Comparison of ENCODE assay signal across 19 cellular contexts in the genomic region with DNA sequence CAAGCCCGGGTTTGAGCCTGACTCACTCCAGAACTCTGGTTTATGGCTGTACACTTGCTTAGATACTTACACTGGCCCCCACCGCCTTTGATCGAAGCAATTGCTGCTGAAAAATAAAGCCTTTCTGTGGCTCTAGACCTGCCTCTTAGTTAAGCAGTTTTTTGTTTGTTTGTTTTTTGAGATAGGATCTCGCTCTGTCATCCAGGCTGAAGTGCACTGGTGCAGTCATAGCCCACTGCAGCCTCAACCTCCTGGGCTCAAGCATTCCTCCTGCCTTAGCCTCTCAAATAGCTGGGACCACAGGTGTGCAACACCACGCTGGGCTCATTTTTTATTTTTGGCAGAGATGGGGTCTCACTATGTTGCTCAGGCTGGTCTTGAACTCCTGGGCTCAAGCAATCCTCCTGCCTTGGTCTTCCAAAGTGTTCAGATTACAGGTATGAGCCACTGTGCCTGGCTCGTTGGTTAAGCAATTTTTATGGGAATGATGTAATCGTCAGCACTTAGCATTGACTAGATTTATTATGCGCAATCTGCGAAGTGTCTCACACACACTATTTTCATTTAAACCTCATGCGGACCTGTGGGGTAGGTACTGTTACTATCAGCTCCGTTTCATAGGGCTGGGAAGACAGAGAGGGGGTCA. TPM values are rescaled to one million over a fixed set of nuclear protein-coding genes. Genes with fewer than 3 reads are reported as not detected.
DNase-seq lines count a peak whose midpoint lies in the region; ATAC-seq, FAIRE-seq and TF ChIP-seq lines count a peak whose summit lies in the region.
"Had no signal": no experiment of that assay in that cellular context is flagged by ENCODE, and none has a peak within 500 bp of the region (broad histone marks: within the 10 kb centered on the region; RNA-seq: fewer than 3 reads in every experiment).

No MANE protein-coding gene starts in this region.

- H4K5ac ChIP-seq in IMR-90 (ENCODE audit: low read depth, low read length) (no peak overlapping the region), H1 (ENCODE audit: insufficient read length, low read depth, low read length) (no peak overlapping the region)

- H3K27ac Mint-ChIP-seq in progenitor cell of endocrine pancreas = peak overlapping the region; percentile 77
- no peak overlapping the region for H3K27ac Mint-ChIP-seq in activated CD8-positive, alpha-beta T cell treated with anti-CD3 and anti-CD28 coated beads, Interleukin-2, amount 10 ng/mL, durations not matched to agents 7 days and 5 days

- H3K23ac ChIP-seq in IMR-90 (ENCODE audit: low read depth, low read length) (no peak overlapping the region), H1 (ENCODE audit: insufficient read length) (no peak overlapping the region)

- no peak for TF ChIP-seq EP300 in H1 (IDR thresholded peaks at IDR 0.05; ENCODE audit: borderline replicate concordance in 1 of 2, low read depth in 2 of 2, low read length in 2 of 2)

- H4K91ac ChIP-seq in IMR-90 (ENCODE audit: insufficient read depth, low read depth, low read length) = no peak overlapping the region
- no peak overlapping the region for H4K91ac ChIP-seq in H1 (replicated peaks; ENCODE audit: insufficient read length, low read length)

- no peak overlapping the region for H3K14ac ChIP-seq in IMR-90 (replicated peaks; ENCODE audit: low read depth, low read length)
- H3K14ac ChIP-seq in H1 (ENCODE audit: insufficient read length) = no peak overlapping the region

- H4K20me1 ChIP-seq in IMR-90 (ENCODE audit: insufficient read depth, low read length) (peaks cover 27% of the 10 kb centered on the region), H1 (replicated peaks in 1 of 2; ENCODE audit: control insufficient read depth in 1 of 2, insufficient read depth in 2 of 2, low read length in 2 of 2) (peaks cover 6 to 8% of the 10 kb centered on the region in 2 experiments)

- H3K4me2 ChIP-seq in IMR-90 (ENCODE audit: low read depth, low read length) = no peak overlapping the region
- no peak overlapping the region for H3K4me2 ChIP-seq in H1 (ENCODE audit: insufficient read depth in 1 of 2, low read depth in 2 of 2, low read length in 2 of 2)

- TF ChIP-seq POLR2A in IMR-90 (IDR thresholded peaks at IDR 0.05; ENCODE audit: low read depth, low read length) (no peak), H1 (IDR thresholded peaks at IDR 0.05; ENCODE audit: control extremely low read depth in 1 of 2, low read depth in 2 of 2, low read length in 2 of 2) (no peak)

- no peaks in the 10 kb centered on the region for H3K9me3 Mint-ChIP-seq in progenitor cell of endocrine pancreas (ENCODE audit: low read depth)
- no peaks in the 10 kb centered on the region for H3K9me3 Mint-ChIP-seq in activated CD8-positive, alpha-beta T cell treated with anti-CD3 and anti-CD28 coated beads, Interleukin-2, amount 10 ng/mL, durations not matched to agents 7 days and 5 days (ENCODE audit: insufficient read depth)
- H3K9me3 Mint-ChIP-seq: CD4-positive, alpha-beta T cell; H9 had no signal

- H3K27me3 ChIP-seq in IMR-90 (ENCODE audit: control insufficient read depth, insufficient read depth, low read length) (no peaks in the 10 kb centered on the region), H1 (replicated peaks in 1 of 4; ENCODE audit: control insufficient read depth in 3 of 4, extremely low read depth in 1 of 4, insufficient read depth in 3 of 4, low read length in 3 of 4) (no peaks in the 10 kb centered on the region; a peak in 1 of 7 replicates)

- TF ChIP-seq RAD21 in IMR-90 (IDR thresholded peaks at IDR 0.05; ENCODE audit: low read length) = no peak
- no peak for TF ChIP-seq RAD21 in H1 (IDR thresholded peaks at IDR 0.05 in 1 of 2, conservative IDR thresholded peaks at IDR 0.05 in 1 of 2; ENCODE audit: low read depth in 2 of 2, low read length in 2 of 2)

- no peak overlapping the region for H2BK12ac ChIP-seq in H1 (ENCODE audit: low read depth, low read length)

- H3K4me3 Mint-ChIP-seq in progenitor cell of endocrine pancreas (ENCODE audit: low read depth) = no peak overlapping the region
- H3K4me3 Mint-ChIP-seq in activated CD8-positive, alpha-beta T cell treated with anti-CD3 and anti-CD28 coated beads, Interleukin-2, amount 10 ng/mL, durations not matched to agents 7 days and 5 days = no peak overlapping the region
- H3K4me3 Mint-ChIP-seq: CD4-positive, alpha-beta T cell; H9 had no signal

- H3K9me3 ChIP-seq in IMR-90 (ENCODE audit: control insufficient read depth, insufficient read depth, low read length) (no peaks in the 10 kb centered on the region), H1 (ENCODE audit: insufficient read depth in 2 of 2, low read depth in 1 of 2, low read length in 1 of 2) (no peaks in the 10 kb centered on the region)

- H2BK15ac ChIP-seq in IMR-90 (ENCODE audit: low read depth, low read length) (no peak overlapping the region), H1 (ENCODE audit: low read length) (no peak overlapping the region)

- no peak overlapping the region for H3K27ac ChIP-seq in IMR-90 (ENCODE audit: insufficient read depth, low read length)
- no peak overlapping the region for H3K27ac ChIP-seq in H1 (ENCODE audit: low read depth, low read length)
- H3K27ac ChIP-seq: SK-N-MC had no signal

- POLR2A ChIA-PET in IMR-90 (lab: Charles Lee; ENCODE audit: unreplicated experiment) = no interaction called here
- POLR2A ChIA-PET in H1 (lab: Charles Lee; ENCODE audit: partially characterized antibody) = interaction anchor here (1.0 to 3.2 kb wide), 2 partner anchors 9 to 12 kb away, joined by 3 to 10 read pairs; no protein-coding TSS in a partner anchor
- POLR2A ChIA-PET in activated CD8-positive, alpha-beta T cell treated with anti-CD3 and anti-CD28 coated beads, Interleukin-2, amount 10 ng/mL, durations not matched to agents 7 days and 5 days (lab: Charles Lee) = no interaction called here

- H2AK9ac ChIP-seq in IMR-90 (replicated peaks; ENCODE audit: low read depth, low read length, poor library complexity) = no peak overlapping the region

- no peak overlapping the region for H3K18ac ChIP-seq in IMR-90 (ENCODE audit: low read depth, low read length)
- no peak overlapping the region for H3K18ac ChIP-seq in H1 (ENCODE audit: extremely low read depth, low read length)

- no peak overlapping the region for H2BK120ac ChIP-seq in IMR-90 (ENCODE audit: low read depth, low read length)
- no peak overlapping the region for H2BK120ac ChIP-seq in H1 (replicated peaks; ENCODE audit: low read depth, low read length)

- H2BK5ac ChIP-seq in IMR-90 (ENCODE audit: low read depth, low read length, poor library complexity, severe bottlenecking) (no peak overlapping the region), H1 (ENCODE audit: low read depth, low read length) (peak overlapping the region; percentile 44; the same call in 1 of the 2 replicates)

- CTCF ChIA-PET in IMR-90 (lab: Yijun Ruan, JAX) = no interaction called here
- CTCF ChIA-PET in H1 (lab: Charles Lee; ENCODE audit: partially characterized antibody) = interaction anchor here (0.6 kb wide), 1 partner anchor 27 kb away, joined by 3 read pairs; no protein-coding TSS in a partner anchor
- CTCF ChIA-PET in activated CD8-positive, alpha-beta T cell treated with anti-CD3 and anti-CD28 coated beads, Interleukin-2, amount 10 ng/mL, durations not matched to agents 7 days and 5 days (lab: Charles Lee) = no interaction called here

- peaks cover 15% of the 10 kb centered on the region; the same call in 1 of the 2 replicates for H3K9me1 ChIP-seq in IMR-90 (ENCODE audit: insufficient read depth, low read length)

- WGBS in IMR-90 (ENCODE audit: extremely low coverage in 2 of 2, insufficient read length in 1 of 2), 2 experiments = 100% methylated on average over 1 of the region's 11 CpGs; no CpG with 5 or more reads in 1 of the 2 experiments
- 90% methylated on average over 11 of the region's 11 CpGs; no CpG with 5 or more reads in 1 of the 2 experiments for WGBS in H1 (ENCODE audit: extremely low coverage in 1 of 2, insufficient coverage in 1 of 2, insufficient read length in 1 of 2, insufficient replicate concordance in 2 of 2, low coverage in 1 of 2, low lambda C conversion rate in 2 of 2, missing lambda C conversion rate in 1 of 2), 2 experiments

- H2BK20ac ChIP-seq in IMR-90 (ENCODE audit: low read depth, low read length) (no peak overlapping the region), H1 (ENCODE audit: low read length) (no peak overlapping the region)

- H3K36me3 ChIP-seq in IMR-90 (ENCODE audit: control insufficient read depth, insufficient read depth, low read length) (peaks cover 86% of the 10 kb centered on the region), H1 (ENCODE audit: control insufficient read depth in 2 of 4, insufficient read depth in 4 of 4, low read length in 3 of 4) (peaks cover 37 to 81% (median 75%) of the 10 kb centered on the region in 4 experiments)

- no peak overlapping the region for H2AK5ac ChIP-seq in IMR-90 (ENCODE audit: low read depth, low read length)
- no peak overlapping the region for H2AK5ac ChIP-seq in H1 (ENCODE audit: low read depth, low read length)

- H3K4me3 ChIP-seq in IMR-90 (ENCODE audit: insufficient read depth, low read depth, low read length) (no peak overlapping the region), H1 (ENCODE audit: extremely low read depth in 1 of 4, insufficient read depth in 2 of 4, low read depth in 3 of 4, low read length in 4 of 4) (no peak overlapping the region)
- H3K4me3 ChIP-seq: SK-N-MC had no signal

- H3K9ac ChIP-seq in IMR-90 (ENCODE audit: low read depth, low read length) = no peak overlapping the region
- H3K9ac ChIP-seq in H1 (replicated peaks in 1 of 4; ENCODE audit: extremely low read depth in 1 of 4, low read depth in 3 of 4, low read length in 3 of 4) = no peak overlapping the region

- H4K8ac ChIP-seq in IMR-90 (ENCODE audit: low read depth in 2 of 2, low read length in 2 of 2) (no peak overlapping the region), H1 (ENCODE audit: extremely low read depth, insufficient read depth, low read length) (no peak overlapping the region)

- no peak for FAIRE-seq in H1 (lab: Jason Lieb, UNC)

- peaks cover 0 to 11% of the 10 kb centered on the region in 2 experiments; a peak in 2 of 4 replicates for H3K79me2 ChIP-seq in H1 (ENCODE audit: control insufficient read depth in 1 of 2, insufficient read depth in 2 of 2, low read length in 2 of 2)

- in situ Hi-C loops in IMR-90 (cut with MboI; ENCODE audit: low sequenced_read_pairs) = no loop called here

- DNase-seq in EH (ENCODE audit: low read depth) (peak; percentile 18), IMR-90 (no peak), H1 (ENCODE audit: low read depth in 1 of 2, low spot score in 2 of 2) (no peak), progenitor cell of endocrine pancreas (ENCODE audit: low spot score, unreplicated experiment) (no peak), NCI-H1092 treated with DMSO at 0.1 percent for 48 hours (lab: John Stamatoyannopoulos, UW) (no peak)
- DNase-seq in activated CD8-positive, alpha-beta T cell treated with anti-CD3 and anti-CD28 coated beads, Interleukin-2, amount 10 ng/mL, durations not matched to agents 7 days and 5 days = no peak
- DNase-seq: Calu3; CD4-positive, alpha-beta T cell; DMS53; H9; Kasumi-1; NCI-H1417 treated with DMSO at 0.1 percent for 48 hours; NCI-H2029 treated with DMSO at 0.1 percent for 48 hours; NCI-H2171 treated with DMSO at 0.1 percent for 48 hours; NCI-H510A; NCI-H774 had no signal

- H3K4me1 Mint-ChIP-seq in progenitor cell of endocrine pancreas (ENCODE audit: low read depth) = no peaks in the 10 kb centered on the region
- H3K4me1 Mint-ChIP-seq in activated CD8-positive, alpha-beta T cell treated with anti-CD3 and anti-CD28 coated beads, Interleukin-2, amount 10 ng/mL, durations not matched to agents 7 days and 5 days (ENCODE audit: low read depth) = no peaks in the 10 kb centered on the region
- H3K4me1 Mint-ChIP-seq: H9 had no signal

- intact Hi-C loops in IMR-90 (cut with micrococcal nuclease) = no loop called here

- no peaks in the 10 kb centered on the region for H3K23me2 ChIP-seq in H1 (ENCODE audit: low read depth, low read length)

- TF ChIP-seq CTCF in IMR-90 (conservative IDR thresholded peaks at IDR 0.05; ENCODE audit: low read depth, low read length) (no peak), H1 (IDR thresholded peaks at IDR 0.05; ENCODE audit: control extremely low read depth in 1 of 3, insufficient read depth in 1 of 3, low read depth in 1 of 3, low read length in 3 of 3) (no peak), progenitor cell of endocrine pancreas (IDR thresholded peaks at IDR 0.05; ENCODE audit: unreplicated experiment) (no peak)

- BruUV-seq in IMR-90 (replicated peaks; lab: Mats Ljungman, UMichigan) = no TSS peak

- H3K79me1 ChIP-seq in IMR-90 (ENCODE audit: low read depth in 1 of 2, low read length in 2 of 2) = peaks cover 39 to 58% of the 10 kb centered on the region in 2 experiments
- H3K79me1 ChIP-seq in H1 (ENCODE audit: low read depth, low read length) = peaks cover 5% of the 10 kb centered on the region

- no peaks in the 10 kb centered on the region for H3K27me3 Mint-ChIP-seq in progenitor cell of endocrine pancreas
- H3K27me3 Mint-ChIP-seq in activated CD8-positive, alpha-beta T cell treated with anti-CD3 and anti-CD28 coated beads, Interleukin-2, amount 10 ng/mL, durations not matched to agents 7 days and 5 days (ENCODE audit: low read depth) = no peaks in the 10 kb centered on the region
- H3K27me3 Mint-ChIP-seq: CD4-positive, alpha-beta T cell had no signal

- ATAC-seq in IMR-90 (ENCODE audit: low read depth) (no peak), GM18519 (IDR thresholded peaks at IDR 0.05; ENCODE audit: low FRiP score, unreplicated experiment) (no peak)
- ATAC-seq in activated CD8-positive, alpha-beta T cell treated with anti-CD3 and anti-CD28 coated beads, Interleukin-2, amount 10 ng/mL, durations not matched to agents 7 days and 5 days = no peak
- ATAC-seq: Right ventricle myocardium inferior had no signal

- H3K4ac ChIP-seq in IMR-90 (ENCODE audit: low read depth, low read length) = no peak overlapping the region
- no peak overlapping the region for H3K4ac ChIP-seq in H1 (replicated peaks; ENCODE audit: insufficient read length, low read depth, low read length)

- H2AFZ ChIP-seq in IMR-90 (replicated peaks; ENCODE audit: low read length, poor library complexity) (no peak overlapping the region), H1 (ENCODE audit: low read length) (no peak overlapping the region)

- no peak overlapping the region for H3K56ac ChIP-seq in IMR-90 (ENCODE audit: extremely low read depth, insufficient read depth, low read length)
- no peak overlapping the region for H3K56ac ChIP-seq in H1 (replicated peaks; ENCODE audit: insufficient read length, low read depth, low read length)

- dilution Hi-C loops in IMR-90 (cut with HindIII; ENCODE audit: low sequenced_read_pairs, unreplicated experiment) = no loop called here

- H3K4me1 ChIP-seq in IMR-90 (ENCODE audit: control insufficient read depth, insufficient read depth, low read length) (no peaks in the 10 kb centered on the region), H1 (replicated peaks in 1 of 4; ENCODE audit: control insufficient read depth in 3 of 4, insufficient read depth in 4 of 4, low read length in 3 of 4) (no peaks in the 10 kb centered on the region)

- H3K36me3 Mint-ChIP-seq in progenitor cell of endocrine pancreas (ENCODE audit: insufficient read depth) = peaks cover 27% of the 10 kb centered on the region
- peaks cover 60% of the 10 kb centered on the region for H3K36me3 Mint-ChIP-seq in activated CD8-positive, alpha-beta T cell treated with anti-CD3 and anti-CD28 coated beads, Interleukin-2, amount 10 ng/mL, durations not matched to agents 7 days and 5 days (ENCODE audit: low read depth)

RNA-seq across cellular contexts. Expression of gene PPP2R1A, which starts 22.2 kb away (rescaled TPM):
- total RNA-seq in IMR-90 (2012; rRNA removed) (137 and 173 TPM in 2 replicates), progenitor cell of endocrine pancreas (299 and 307 TPM in 2 replicates)
- polyA plus RNA-seq in IMR-90 (2012; rRNA removed) (250 and 292 TPM in 2 replicates), H1 (2011; rRNA removed) (380 and 428 TPM in 2 replicates)
- polyA plus RNA-seq in IMR-90 (2012; cell fraction: cytosol; rRNA removed) = 251 and 446 TPM in 2 replicates
- polyA plus RNA-seq in IMR-90 (2012; cell fraction: nucleus; rRNA removed; ENCODE audit: low replicate concordance) = 89.3 and 214 TPM in 2 replicates
- 378 and 382 TPM in 2 replicates for total RNA-seq in H1 (2021; fragmentation: NEBNext Ultra II Directional; extraction: Animal tissue kit (Norgen Biotek cat#: 25700))
- polyA plus RNA-seq in H1 (2011; cell fraction: cytosol; rRNA removed) = 289 TPM
- polyA plus RNA-seq in H1 (2011; cell fraction: nucleus; rRNA removed) = 373 TPM
- polyA plus RNA-seq in H1 (2012, experiment 1 of 2) = 423 to 640 TPM (median 550 TPM) in 4 replicates
- polyA plus RNA-seq in H1 (2012, experiment 2 of 2) = 425 TPM
- 133 TPM for polyA plus RNA-seq in H1 (2013, experiment 1 of 2)
- 118 TPM for polyA plus RNA-seq in H1 (2013, experiment 2 of 2)
- polyA minus RNA-seq in H1 (2011; rRNA and poly(A)+ RNA removed) = 389 and 467 TPM in 2 replicates
- polyA minus RNA-seq in H1 (2011; cell fraction: cytosol; rRNA and poly(A)+ RNA removed) = 311 TPM
- 219 TPM for polyA minus RNA-seq in H1 (2011; cell fraction: nucleus; rRNA and poly(A)+ RNA removed)
- total RNA-seq in activated CD8-positive, alpha-beta T cell treated with anti-CD3 and anti-CD28 coated beads, Interleukin-2, amount 10 ng/mL, durations not matched to agents 7 days and 5 days = 100 to 1,000 TPM; 223 to 225 TPM

RNA-seq across cellular contexts. Expression of gene ZNF836, which starts 40.6 kb away (rescaled TPM):
- 4.1 and 5.0 TPM in 2 replicates for total RNA-seq in IMR-90 (2012; rRNA removed)
- 1.1 and 1.4 TPM in 2 replicates for polyA plus RNA-seq in IMR-90 (2012; rRNA removed)
- 0.76 and 1.3 TPM in 2 replicates for polyA plus RNA-seq in IMR-90 (2012; cell fraction: cytosol; rRNA removed)
- polyA plus RNA-seq in IMR-90 (2012; cell fraction: nucleus; rRNA removed; ENCODE audit: low replicate concordance) = 1.2 and 2.9 TPM in 2 replicates
- total RNA-seq in H1 (2021; fragmentation: NEBNext Ultra II Directional; extraction: Animal tissue kit (Norgen Biotek cat#: 25700)) = 27.2 and 31.9 TPM in 2 replicates
- 5.6 and 6.8 TPM in 2 replicates for polyA plus RNA-seq in H1 (2011; rRNA removed)
- 5.6 TPM for polyA plus RNA-seq in H1 (2011; cell fraction: cytosol; rRNA removed)
- polyA plus RNA-seq in H1 (2011; cell fraction: nucleus; rRNA removed) = 24.0 TPM
- 13.4 to 26.7 TPM (median 14.4 TPM) in 4 replicates for polyA plus RNA-seq in H1 (2012, experiment 1 of 2)
- polyA plus RNA-seq in H1 (2012, experiment 2 of 2) = 9.3 TPM
- 24.7 TPM for polyA plus RNA-seq in H1 (2013, experiment 1 of 2)
- 21.6 TPM for polyA plus RNA-seq in H1 (2013, experiment 2 of 2)
- polyA minus RNA-seq in H1 (2011; rRNA and poly(A)+ RNA removed) = 25.2 and 31.2 TPM in 2 replicates
- 10.9 TPM for polyA minus RNA-seq in H1 (2011; cell fraction: cytosol; rRNA and poly(A)+ RNA removed)
- 28.6 TPM for polyA minus RNA-seq in H1 (2011; cell fraction: nucleus; rRNA and poly(A)+ RNA removed)
- total RNA-seq in progenitor cell of endocrine pancreas = 30.2 and 32.6 TPM in 2 replicates
- total RNA-seq in activated CD8-positive, alpha-beta T cell treated with anti-CD3 and anti-CD28 coated beads, Interleukin-2, amount 10 ng/mL, durations not matched to agents 7 days and 5 days = 10 to 100 TPM; 15.5 to 18.7 TPM

RNA-seq across cellular contexts. Expression of gene ZNF766, which starts 57.3 kb away (rescaled TPM):
- total RNA-seq in IMR-90 (2012; rRNA removed) (18.9 and 20.4 TPM in 2 replicates), progenitor cell of endocrine pancreas (27.1 and 29.4 TPM in 2 replicates)
- polyA plus RNA-seq in IMR-90 (2012; rRNA removed) (3.4 and 4.9 TPM in 2 replicates), H1 (2011; rRNA removed) (4.5 and 8.3 TPM in 2 replicates)
- polyA plus RNA-seq in IMR-90 (2012; cell fraction: cytosol; rRNA removed) = 0.63 and 0.94 TPM in 2 replicates
- polyA plus RNA-seq in IMR-90 (2012; cell fraction: nucleus; rRNA removed; ENCODE audit: low replicate concordance) = 0.61 and 3.7 TPM in 2 replicates
- 31.9 and 34.6 TPM in 2 replicates for total RNA-seq in H1 (2021; fragmentation: NEBNext Ultra II Directional; extraction: Animal tissue kit (Norgen Biotek cat#: 25700))
- 12.2 TPM for polyA plus RNA-seq in H1 (2011; cell fraction: cytosol; rRNA removed)
- 5.2 TPM for polyA plus RNA-seq in H1 (2011; cell fraction: nucleus; rRNA removed)
- polyA plus RNA-seq in H1 (2012, experiment 1 of 2) = 20.2 to 45.4 TPM (median 22.6 TPM) in 4 replicates
- polyA plus RNA-seq in H1 (2012, experiment 2 of 2) = 1.3 TPM
- polyA plus RNA-seq in H1 (2013, experiment 1 of 2) = 22.4 TPM
- 22.3 TPM for polyA plus RNA-seq in H1 (2013, experiment 2 of 2)
- polyA minus RNA-seq in H1 (2011; rRNA and poly(A)+ RNA removed) = 21.4 and 33.2 TPM in 2 replicates
- 21.5 TPM for polyA minus RNA-seq in H1 (2011; cell fraction: cytosol; rRNA and poly(A)+ RNA removed)
- 35.4 TPM for polyA minus RNA-seq in H1 (2011; cell fraction: nucleus; rRNA and poly(A)+ RNA removed)
- 10 to 100 TPM; 18.9 to 23.7 TPM for total RNA-seq in activated CD8-positive, alpha-beta T cell treated with anti-CD3 and anti-CD28 coated beads, Interleukin-2, amount 10 ng/mL, durations not matched to agents 7 days and 5 days
